In the genomic region with DNA sequence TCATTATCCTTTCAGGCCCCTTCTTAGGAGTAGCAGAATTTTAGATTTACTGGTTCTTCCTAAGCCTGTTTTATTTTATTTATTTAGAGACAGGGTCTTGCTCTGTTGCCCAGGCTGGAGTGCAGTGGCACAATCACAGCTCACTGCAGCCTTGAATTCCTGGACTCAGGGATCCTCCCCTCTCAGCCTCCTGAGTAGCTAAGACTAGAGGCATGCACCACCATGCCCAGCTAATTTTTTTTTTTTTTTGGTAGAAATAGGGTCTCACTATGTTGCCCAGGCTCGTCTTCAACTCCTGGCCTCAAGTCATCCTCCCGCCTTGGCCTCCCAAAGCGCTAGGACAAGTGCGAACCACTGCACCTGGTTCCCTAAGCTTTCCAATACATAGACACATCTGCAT, we compare ENCODE assay signal across 2 cellular contexts. TPM values are rescaled to one million over a fixed set of nuclear protein-coding genes. Genes with fewer than 3 reads are reported as not detected.
"Had no signal": no experiment of that assay in that cellular context is flagged by ENCODE, and none has a peak within 500 bp of the region (broad histone marks: within the 10 kb centered on the region; RNA-seq: fewer than 3 reads in every experiment).

No MANE protein-coding gene starts in this region.

RNA-seq across cellular contexts. Expression of gene SEC14L5, which starts 28.5 kb away (rescaled TPM):
- total RNA-seq: PC-3, SJCRH30 had no signal
